ENCODE assay signal across 8 cellular contexts in the genomic region with DNA sequence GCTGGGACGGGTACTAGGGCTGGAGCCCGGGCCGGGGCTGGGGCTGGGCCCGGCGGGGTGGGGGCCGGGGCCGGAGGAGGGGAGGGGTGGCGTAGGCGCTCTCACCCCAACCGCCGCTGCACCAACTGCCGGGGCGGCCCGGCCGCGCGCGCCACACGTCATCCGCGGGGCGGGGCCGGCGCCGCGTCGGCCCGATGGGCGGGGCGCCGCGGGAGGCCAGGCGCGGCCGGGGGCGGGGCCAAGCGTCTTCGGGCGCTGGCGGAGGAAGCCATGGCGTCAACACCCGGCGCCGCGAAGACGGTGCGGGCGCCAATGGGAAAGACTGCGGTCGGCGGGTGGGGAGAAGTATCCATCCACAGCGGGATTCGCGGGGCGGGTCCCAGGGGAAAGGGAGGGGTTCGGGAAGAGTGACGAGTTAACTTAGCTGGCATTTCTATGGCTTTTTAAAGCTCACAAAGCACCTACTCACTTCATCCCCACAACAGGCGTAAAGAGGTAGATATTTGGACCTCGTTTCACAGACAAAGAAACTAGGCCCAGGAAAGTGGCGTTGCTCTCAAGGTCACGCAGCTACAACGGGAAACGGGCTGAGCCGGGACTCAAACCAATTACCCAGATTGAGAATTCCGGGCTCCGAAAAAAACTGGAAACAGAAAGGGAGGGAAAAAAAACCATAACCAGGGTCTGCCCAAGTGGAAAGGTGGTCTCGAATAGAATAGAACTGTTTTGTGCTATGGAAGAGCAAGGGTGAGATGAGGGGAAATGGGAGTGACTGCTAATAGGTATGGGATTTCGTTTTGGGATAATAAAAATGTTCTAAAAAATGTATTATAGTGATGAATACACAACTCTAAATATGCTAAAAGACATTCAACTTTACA. TPM values are rescaled to one million over a fixed set of nuclear protein-coding genes. Genes with fewer than 3 reads are reported as not detected.
DNase-seq lines count a peak whose midpoint lies in the region; TF ChIP-seq lines count a peak whose summit lies in the region.

Gene SPAG9 (minus strand): TSS at position 130 of the 881 bp plus-strand sequence. CDS start 212 bp downstream, outside the sequence.

- WGBS in stomach, 5 donors: 0 to 1% (median 1%) methylated on average over 33 to 68 of the region's 68 CpGs

- peak; percentile 92 for DNase-seq in ELF-1 (ENCODE audit: low read depth, low spot score)
- peak; percentile 98 for DNase-seq in H7
- DNase-seq in MG63: peak; percentile 98
- DNase-seq in SHP77 (lab: John Stamatoyannopoulos, UW): peak; percentile 92 to 95
- peak; percentile 86 for DNase-seq in activated gamma-delta T cell (lab: John Stamatoyannopoulos, UW)
- DNase-seq in fibroblast of villous mesenchyme (ENCODE audit: low read depth): peak; percentile 97
- DNase-seq in neural crest cell (ENCODE audit: low read depth, low spot score): peak; percentile 89
- peak; percentile 95 for DNase-seq in stomach

- no peaks in the 10 kb centered on the region for H3K36me3 Mint-ChIP-seq in neural crest cell (ENCODE audit: low read depth)

- H3K4me1 ChIP-seq in stomach: peaks cover 26 to 55% (median 41%) of the 10 kb centered on the region in 4 donors

- H3K4me3 Mint-ChIP-seq in neural crest cell: peak within 1 kb of the TSS; percentile 96

- H3K27me3 ChIP-seq in H7 (ENCODE audit: control insufficient read depth, insufficient read depth, low read length) (no peaks in the 10 kb centered on the region), MG63 (no peaks in the 10 kb centered on the region), stomach (no peaks in the 10 kb centered on the region)

- no peaks in the 10 kb centered on the region for H3K9me3 ChIP-seq in MG63
- no peaks in the 10 kb centered on the region for H3K9me3 ChIP-seq in stomach

- TF ChIP-seq POLR2A in stomach (IDR thresholded peaks at IDR 0.05): peak in 2 of 4 donors; percentile 76

- intact Hi-C loops in stomach (cut with DNase I; ENCODE audit: low total_unique reads): no loop called here

- peaks cover 43% of the 10 kb centered on the region for H3K4me1 Mint-ChIP-seq in neural crest cell

- H3K27me3 Mint-ChIP-seq in neural crest cell (ENCODE audit: low read depth): no peaks in the 10 kb centered on the region

- peak within 1 kb of the TSS; percentile 99 for H3K27ac Mint-ChIP-seq in neural crest cell (ENCODE audit: unreplicated experiment)

- H3K36me3 ChIP-seq in H7 (replicated peaks; ENCODE audit: control insufficient read depth, insufficient read depth, low read length) (no peaks in the 10 kb centered on the region), MG63 (peaks cover 6% of the 10 kb centered on the region; the same call in 1 of the 2 replicates), stomach (no peaks in the 10 kb centered on the region)

- no peak for TF ChIP-seq EP300 in stomach (IDR thresholded peaks at IDR 0.05)

- H3K4me3 ChIP-seq in H7 (ENCODE audit: insufficient read depth, low read depth, low read length) (peak within 1 kb of the TSS; percentile 98), MG63 (peak within 1 kb of the TSS; percentile 95), fibroblast of villous mesenchyme (ENCODE audit: low read depth, low read length) (peak within 1 kb of the TSS; percentile 78), stomach (peak within 1 kb of the TSS; percentile 81 to 100 (median 86))

- TF ChIP-seq CTCF in fibroblast of villous mesenchyme (IDR thresholded peaks at IDR 0.05; ENCODE audit: insufficient read depth, low read depth, low read length): no peak
- TF ChIP-seq CTCF in neural crest cell (conservative IDR thresholded peaks at IDR 0.05): no peak
- no peak for TF ChIP-seq CTCF in stomach (IDR thresholded peaks at IDR 0.05)

- H3K27ac ChIP-seq in stomach: peak within 1 kb of the TSS; percentile 98 to 99 (median 99)

- no peaks in the 10 kb centered on the region for H3K9me3 Mint-ChIP-seq in neural crest cell

RNA-seq across cellular contexts. Expression of gene SPAG9, which starts in this region (rescaled TPM):
- total RNA-seq in H7 (2014; rRNA removed; shearing (Covaris generic)): 29.8 and 42.0 TPM in 2 replicates
- total RNA-seq in MG63 (2014; rRNA removed; shearing (Covaris generic); ENCODE audit: low replicate concordance): 53.8 and 65.5 TPM in 2 replicates
- total RNA-seq in fibroblast of villous mesenchyme (75.4 and 94.6 TPM in 2 replicates), neural crest cell (116 and 136 TPM in 2 replicates), stomach (100 to 1,000 TPM in 2 of 5 donors, 10 to 100 TPM in 3; 52.7 to 209 (median 63.1) TPM)
- 10 to 100 TPM; 10.2 to 13.6 (median 11.9) TPM for polyA plus RNA-seq in stomach

Comparison
In these comparisons a context has a peak if more than half of its experiments do, and no peak if none do; other contexts are left out.
1. Peak in every context shown above with its lines: DNase-seq, H3K4me3 ChIP-seq and H3K27ac ChIP-seq.